15 cellular contexts compared by ENCODE assay signal in genomic region chr9:89538874-89539273, GRCh38. TPM values are rescaled to one million over a fixed set of nuclear protein-coding genes. Genes with fewer than 3 reads are reported as not detected.
DNase-seq lines count a peak whose midpoint lies in the region; ATAC-seq and TF ChIP-seq lines count a peak whose summit lies in the region.
"Had no signal": no experiment of that assay in that cellular context is flagged by ENCODE, and none has a peak within 500 bp of the region (broad histone marks: within the 10 kb centered on the region; RNA-seq: fewer than 3 reads in every experiment).

No MANE protein-coding gene starts in this region.

- peak in 3 of 7 experiments; percentile 43 to 72 (median 47) for DNase-seq in CD8-positive, alpha-beta T cell
- peak; percentile 21 for DNase-seq in DMS153 treated with DMSO at 0.1 percent for 48 hours (lab: John Stamatoyannopoulos, UW; ENCODE audit: unreplicated experiment)
- DNase-seq in NCI-H2196 treated with DMSO at 0.1 percent for 48 hours (lab: John Stamatoyannopoulos, UW; ENCODE audit: unreplicated experiment), result peak; percentile 13
- no peak for DNase-seq in central memory CD8-positive, alpha-beta T cell (ENCODE audit: low spot score in 2 of 2)
- no peak for DNase-seq in erythroblast (lab: John Stamatoyannopoulos, UW)
- no peak for DNase-seq in CD1c-positive myeloid dendritic cell (ENCODE audit: extremely low spot score)
- DNase-seq: activated CD4-positive, CD25-positive, alpha-beta regulatory T cell treated with anti-CD3 and anti-CD28 coated beads, Interleukin-2, amount 50 U/mL, for 72 hours; BE2C; brain microvascular endothelial cell; HCEC 1CT; heart right ventricle; IMR-90; ovary had no signal

- ATAC-seq in CD8-positive, alpha-beta T cell, result peak; percentile 31
- ATAC-seq in central memory CD8-positive, alpha-beta T cell (replicated peaks; ENCODE audit: extremely low read depth, poor library complexity, severe bottlenecking), result no peak
- no peak for ATAC-seq in GM21515 (IDR thresholded peaks at IDR 0.05; ENCODE audit: unreplicated experiment)
- ATAC-seq: heart right ventricle had no signal

- CTCF ChIA-PET in CD8-positive, alpha-beta T cell (lab: Charles Lee), result interaction anchor here (0.7 to 8.2 kb wide), 11 partner anchors 9 to 149 kb away, joined by 3 to 61 read pairs (median 4); no protein-coding TSS in a partner anchor

- no peak overlapping the region for H3K4me3 ChIP-seq in CD8-positive, alpha-beta T cell (ENCODE audit: low read depth, low read length)
- H3K4me3 ChIP-seq: heart right ventricle, ovary, vagina had no signal

- peaks cover 92% of the 10 kb centered on the region for H3K4me1 ChIP-seq in CD8-positive, alpha-beta T cell (ENCODE audit: insufficient read depth, low read length)

- TF ChIP-seq CTCF in CD8-positive, alpha-beta T cell (IDR thresholded peaks at IDR 0.05), result no peak

- H3K4me3 Mint-ChIP-seq in CD8-positive, alpha-beta T cell, result peak overlapping the region; percentile 39
- H3K4me3 Mint-ChIP-seq in central memory CD8-positive, alpha-beta T cell, result peak overlapping the region; percentile 51

- no peaks in the 10 kb centered on the region for H3K36me3 ChIP-seq in CD8-positive, alpha-beta T cell (ENCODE audit: insufficient read depth, low read length)
- H3K36me3 ChIP-seq: BE2C, brain microvascular endothelial cell, heart right ventricle, ovary, vagina had no signal

- intact Hi-C loops in CD8-positive, alpha-beta T cell (cut with DNase I, micrococcal nuclease), result loop anchor here in 1 of 2 experiments (5.0 kb wide), 2 partner anchors 37 to 72 kb away; no protein-coding TSS in a partner anchor

- peaks cover 91% of the 10 kb centered on the region for H3K4me1 Mint-ChIP-seq in CD8-positive, alpha-beta T cell (ENCODE audit: low read depth)
- H3K4me1 Mint-ChIP-seq in central memory CD8-positive, alpha-beta T cell, result peaks cover 67% of the 10 kb centered on the region

- H3K27me3 Mint-ChIP-seq in CD8-positive, alpha-beta T cell (ENCODE audit: low read depth), result no peaks in the 10 kb centered on the region
- H3K27me3 Mint-ChIP-seq in central memory CD8-positive, alpha-beta T cell, result no peaks in the 10 kb centered on the region

- H3K36me3 Mint-ChIP-seq in CD8-positive, alpha-beta T cell, result no peaks in the 10 kb centered on the region
- no peaks in the 10 kb centered on the region for H3K36me3 Mint-ChIP-seq in central memory CD8-positive, alpha-beta T cell (ENCODE audit: insufficient read depth)

- H3K27me3 ChIP-seq in CD8-positive, alpha-beta T cell (ENCODE audit: insufficient read depth, low read length), result no peaks in the 10 kb centered on the region
- H3K27me3 ChIP-seq: BE2C, brain microvascular endothelial cell, heart right ventricle, ovary, vagina had no signal

- TF ChIP-seq POLR2A in erythroblast (IDR thresholded peaks at IDR 0.05; ENCODE audit: low read length), result no peak

- H3K27ac Mint-ChIP-seq in CD8-positive, alpha-beta T cell, result peak overlapping the region; percentile 94
- H3K27ac Mint-ChIP-seq in central memory CD8-positive, alpha-beta T cell (ENCODE audit: low read depth), result peak overlapping the region; percentile 88

- H3K9me3 ChIP-seq in CD8-positive, alpha-beta T cell (ENCODE audit: low read length), result no peaks in the 10 kb centered on the region
- H3K9me3 ChIP-seq: BE2C, heart right ventricle, ovary, vagina had no signal

- peak overlapping the region; percentile 28 for H3K27ac ChIP-seq in CD8-positive, alpha-beta T cell (ENCODE audit: low read depth, low read length)
- H3K27ac ChIP-seq: brain microvascular endothelial cell, ovary, vagina had no signal

- POLR2A ChIA-PET in CD8-positive, alpha-beta T cell (lab: Charles Lee), result interaction anchor here (0.8 to 2.1 kb wide), 8 partner anchors 9 to 82 kb away, joined by 3 to 7 read pairs (median 4); no protein-coding TSS in a partner anchor

- no peaks in the 10 kb centered on the region for H3K9me3 Mint-ChIP-seq in CD8-positive, alpha-beta T cell
- H3K9me3 Mint-ChIP-seq in central memory CD8-positive, alpha-beta T cell, result no peaks in the 10 kb centered on the region

RNA-seq across cellular contexts. Expression of gene SEMA4D, which starts 41.0 kb away (rescaled TPM):
- total RNA-seq in CD8-positive, alpha-beta T cell, result 100 to 1,000 TPM; 286 to 305 TPM

Comparison
In these comparisons a context has a peak if more than half of its experiments do, and no peak if none do; other contexts are left out.
1. DNase-seq: peak in DMS153 treated with DMSO at 0.1 percent for 48 hours (single experiment) and NCI-H2196 treated with DMSO at 0.1 percent for 48 hours (single experiment); none in central memory CD8-positive, alpha-beta T cell (0 of 2), erythroblast (0 of 2) and CD1c-positive myeloid dendritic cell (single experiment).